15 cellular contexts compared by ENCODE assay signal in the genomic region with DNA sequence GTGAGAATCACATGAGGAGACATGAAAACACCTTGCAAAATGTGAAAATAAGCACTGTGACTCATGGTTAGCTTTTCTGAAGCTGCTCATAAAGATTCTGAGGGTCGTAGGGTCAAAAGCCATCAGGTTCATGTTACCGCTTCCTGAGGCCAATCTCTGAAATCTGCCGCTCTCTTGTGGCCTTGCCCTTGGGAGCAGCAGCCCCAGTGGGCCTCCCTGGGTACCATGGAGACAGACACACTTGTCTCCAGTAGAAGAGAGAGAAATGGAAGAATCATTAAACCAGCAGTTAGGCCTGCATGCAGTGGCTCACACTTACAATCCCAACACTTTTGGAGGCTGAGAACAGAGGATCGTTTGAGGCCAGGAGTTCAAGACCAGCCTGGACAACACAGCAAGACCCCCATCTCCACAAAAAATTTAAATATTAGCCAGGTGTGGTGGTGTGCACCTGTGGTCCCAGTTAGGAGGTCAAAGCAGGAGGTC. TPM values are rescaled to one million over a fixed set of nuclear protein-coding genes. Genes with fewer than 3 reads are reported as not detected.
DNase-seq lines count a peak whose midpoint lies in the region; ATAC-seq and FAIRE-seq lines count a peak whose summit lies in the region.
"Had no signal": no experiment of that assay in that cellular context is flagged by ENCODE, and none has a peak within 500 bp of the region (broad histone marks: within the 10 kb centered on the region; RNA-seq: fewer than 3 reads in every experiment).

No MANE protein-coding gene starts in this region.

- no peaks in the 10 kb centered on the region for H3K27me3 Mint-ChIP-seq in T-cell
- H3K27me3 Mint-ChIP-seq: activated B cell treated with CpG ODN at 0.5 μM for 24 hours had no signal

- no peak for ATAC-seq in HG02571 (IDR thresholded peaks at IDR 0.05; ENCODE audit: unreplicated experiment)
- no peak for ATAC-seq in T-cell (replicated peaks in 1 of 4)

- no peak overlapping the region for H3K27ac Mint-ChIP-seq in T-cell
- H3K27ac Mint-ChIP-seq: activated B cell treated with CpG ODN at 0.5 μM for 24 hours; activated T-cell treated with anti-CD3 and anti-CD28 coated beads, Interleukin-2, amount 50 U/mL, for 72 hours had no signal

- H3K4me3 Mint-ChIP-seq in T-cell = no peak overlapping the region
- H3K4me3 Mint-ChIP-seq: activated B cell treated with CpG ODN at 0.5 μM for 24 hours; activated T-cell treated with anti-CD3 and anti-CD28 coated beads, Interleukin-2, amount 50 U/mL, for 72 hours; CD14-positive monocyte had no signal

- no peaks in the 10 kb centered on the region for H3K36me3 Mint-ChIP-seq in T-cell

- no peaks in the 10 kb centered on the region for H3K4me1 Mint-ChIP-seq in T-cell
- H3K4me1 Mint-ChIP-seq: activated B cell treated with CpG ODN at 0.5 μM for 24 hours, CD14-positive monocyte had no signal

- POLR2A ChIA-PET in T-cell (lab: Charles Lee) = no interaction called here

- CTCF ChIA-PET in T-cell (lab: Charles Lee) = interaction anchor here (0.5 to 5.8 kb wide), 4 partner anchors 13 to 643 kb away, joined by 3 to 32 read pairs (median 4); no protein-coding TSS in a partner anchor

- DNase-seq in A172 (ENCODE audit: low spot score) = peak; percentile 14
- DNase-seq in ELF-1 (ENCODE audit: low read depth, low spot score) = peak; percentile 4
- DNase-seq in RCC 7860 (ENCODE audit: low spot score) = peak; percentile 15
- DNase-seq in iris pigment epithelial cell (ENCODE audit: low read depth) = peak; percentile 33
- no peak for DNase-seq in T-cell
- no peak for DNase-seq in SIG-M5 (lab: John Stamatoyannopoulos, UW)
- no peak for DNase-seq in globus pallidus (ENCODE audit: low spot score)
- DNase-seq: activated B cell treated with CpG ODN at 0.5 μM for 24 hours; activated T-cell treated with anti-CD3 and anti-CD28 coated beads, Interleukin-2, amount 50 U/mL, for 72 hours; effector memory CD4-positive, alpha-beta T cell; kidney; NCI-H446 treated with DMSO at 0.1 percent for 48 hours had no signal

- no peaks in the 10 kb centered on the region for H3K9me3 Mint-ChIP-seq in T-cell
- H3K9me3 Mint-ChIP-seq: activated B cell treated with CpG ODN at 0.5 μM for 24 hours; activated T-cell treated with anti-CD3 and anti-CD28 coated beads, Interleukin-2, amount 50 U/mL, for 72 hours; CD14-positive monocyte had no signal

- no peak for FAIRE-seq in RCC 7860 (lab: Jason Lieb, UNC)
- FAIRE-seq: frontal cortex, kidney had no signal

RNA-seq across cellular contexts. Expression of gene NIPSNAP2, which starts 42.8 kb away (rescaled TPM):
- total RNA-seq in A172 (2014; rRNA removed; shearing (Covaris generic)) = 67.5 and 75.5 TPM in 2 replicates
- total RNA-seq in T-cell = 10 to 100 TPM; 24.1 to 38.6 (median 28.4) TPM

RNA-seq across cellular contexts. Expression of gene PSPH, which starts 44.0 kb away (rescaled TPM):
- total RNA-seq in A172 (2014; rRNA removed; shearing (Covaris generic)) = 98.8 and 102 TPM in 2 replicates
- total RNA-seq in T-cell = 1 to 10 TPM; 1.9 to 8.3 (median 5.7) TPM

RNA-seq across cellular contexts. Expression of gene CCT6A, which starts 44.4 kb away (rescaled TPM):
- 538 and 632 TPM in 2 replicates for total RNA-seq in A172 (2014; rRNA removed; shearing (Covaris generic))
- 10 to 100 TPM; 44.6 to 74.7 (median 70.3) TPM for total RNA-seq in T-cell

RNA-seq across cellular contexts. Expression of gene MRPS17, which starts 55.5 kb away (rescaled TPM):
- total RNA-seq in A172 (2014; rRNA removed; shearing (Covaris generic)) = 23.3 and 26.9 TPM in 2 replicates
- 10 to 100 TPM in 4 of 5 donors, 1 to 10 TPM in 1; 7.8 to 12.2 (median 11.1) TPM for total RNA-seq in T-cell

RNA-seq across cellular contexts. Expression of gene SUMF2, which starts 56.9 kb away (rescaled TPM):
- total RNA-seq in A172 (2014; rRNA removed; shearing (Covaris generic)) = 112 and 128 TPM in 2 replicates
- total RNA-seq in T-cell = 100 to 1,000 TPM; 127 to 182 (median 174) TPM

Comparison
In these comparisons a context has a peak if more than half of its experiments do, and no peak if none do; other contexts are left out.
1. DNase-seq: peak in A172 (single experiment), ELF-1 (single experiment), RCC 7860 (single experiment) and iris pigment epithelial cell (single experiment); none in T-cell (0 of 34), SIG-M5 (single experiment) and globus pallidus (single experiment).
2. RNA of gene PSPH, which starts 44.0 kb away (total RNA-seq): 98.8 to 102 TPM in A172; 1.9 to 8.3 TPM in T-cell; every median in the first group is over 10 times any median in the second.